ENCODE assay signal across 18 cellular contexts in genomic region chr4:94334519-94334918, GRCh38. TPM values are rescaled to one million over a fixed set of nuclear protein-coding genes. Genes with fewer than 3 reads are reported as not detected.
"Had no signal": no experiment of that assay in that cellular context is flagged by ENCODE, and none has a peak within 500 bp of the region (broad histone marks: within the 10 kb centered on the region; RNA-seq: fewer than 3 reads in every experiment).

No MANE protein-coding gene starts in this region.

- DNase-seq: cortex of kidney; dorsolateral prefrontal cortex; effector CD8-positive, alpha-beta T cell; heart right ventricle; hypothalamus; left lung; lower lobe of right lung; naive B cell; posterior cingulate gyrus; sigmoid colon; small intestine; stimulated activated CD4-positive, alpha-beta T cell treated with anti-CD3 and anti-CD28 coated beads, Interleukin-12 subunit alpha, Interleukin-12 subunit beta, amount 100 ng/mL, for 4 hours; stimulated activated naive CD4-positive, alpha-beta T cell treated with Interleukin-2 at 50 U/mL for 16 hours; testis; upper lobe of right lung had no signal

- H3K4me3 ChIP-seq: dorsolateral prefrontal cortex, heart right ventricle, left lung, lower lobe of right lung, sigmoid colon, testis, tibial nerve, upper lobe of right lung had no signal

- H3K4me1 ChIP-seq: left lung, lower lobe of right lung, sigmoid colon, testis, upper lobe of right lung had no signal

- H3K27me3 ChIP-seq: dorsolateral prefrontal cortex, heart right ventricle, left lung, sigmoid colon, testis, tibial nerve, upper lobe of right lung had no signal

- H3K9me3 ChIP-seq: heart right ventricle, left lung, lower lobe of right lung, sigmoid colon, testis, tibial nerve, upper lobe of right lung had no signal

- H3K27ac ChIP-seq: dorsolateral prefrontal cortex, left lung, lower lobe of right lung, sigmoid colon, testis, upper lobe of right lung had no signal

- H3K36me3 ChIP-seq: heart right ventricle, left lung, lower lobe of right lung, sigmoid colon, tibial nerve, upper lobe of right lung had no signal

RNA-seq across cellular contexts. Expression of gene HPGDS, which starts 8.1 kb away (rescaled TPM):
- total RNA-seq: osteocyte, pulmonary artery endothelial cell had no signal
